ENCODE assay signal across 31 cellular contexts in genomic region chr11:8636127-8636526, GRCh38.
"Had no signal": no experiment of that assay in that cellular context is flagged by ENCODE, and none has a peak within 500 bp of the region (broad histone marks: within the 10 kb centered on the region; RNA-seq: fewer than 3 reads in every experiment).

No MANE protein-coding gene starts in this region.

- H3K27ac ChIP-seq: neural progenitor cell, ovary, parathyroid adenoma, psoas muscle, skin epidermis, spleen, suprapubic skin, testis, tibial artery, transverse colon, upper lobe of right lung, uterus had no signal

- DNase-seq: natural killer cell; occipital lobe; ovary; posterior cingulate gyrus; psoas muscle; right cardiac atrium; spleen; stimulated activated CD4-positive, alpha-beta T cell treated with anti-CD3 and anti-CD28 coated beads, Interleukin-12 subunit alpha, Interleukin-12 subunit beta, amount 100 ng/mL, for 4 hours; stimulated activated CD4-positive, alpha-beta T cell treated with anti-CD3 and anti-CD28 coated beads, Interleukin-1b, Interleukin-23, amount 100 ng/mL, for 48 hours; stimulated activated CD4-positive, alpha-beta T cell treated with anti-CD3 and anti-CD28 coated beads, Interleukin-4, amount 100 ng/mL, for 1 hour; stimulated activated CD4-positive, alpha-beta T cell treated with anti-CD3 and anti-CD28 coated beads, Interleukin-4, amount 100 ng/mL, for 4 hours; stimulated activated CD8-positive, alpha-beta memory T cell treated with anti-CD3 and anti-CD28 coated beads, Interleukin-4, amount 100 ng/mL, for 48 hours; stimulated activated naive CD4-positive, alpha-beta T cell; stimulated activated naive CD8-positive, alpha-beta T cell treated with anti-CD3 and anti-CD28 coated beads, Interleukin-15, amount 100 ng/mL, for 72 hours; stimulated activated naive CD8-positive, alpha-beta T cell treated with anti-CD3 and anti-CD28 coated beads, Interleukin-15, Interleukin-2, amounts not matched to agents 100 U/mL and 50 U/mL, for 24 hours; substantia nigra; testis; tibial artery; transverse colon; upper lobe of right lung; uterus had no signal

- H3K27me3 ChIP-seq: neural progenitor cell, ovary, spleen, suprapubic skin, testis, tibial artery, transverse colon, upper lobe of right lung, uterus had no signal

- H3K4me1 ChIP-seq: parathyroid adenoma, psoas muscle, spleen, suprapubic skin, testis, tibial artery, transverse colon, upper lobe of right lung, uterus had no signal

- H3K4me2 ChIP-seq: neural progenitor cell, smooth muscle cell had no signal

- H3K9ac ChIP-seq: neural progenitor cell, parathyroid adenoma had no signal

- H3K9me3 Mint-ChIP-seq: natural killer cell had no signal

- H3K27ac Mint-ChIP-seq: natural killer cell; nephron; neural progenitor cell; progenitor cell of endocrine pancreas; stimulated activated memory B cell treated with anti-CD40 and anti-IgM and Interleukin-4, amounts not matched to agents 10 μg/mL and 1 μg/mL and 100 μg/mL, for 72 hours; stimulated activated naive CD8-positive, alpha-beta T cell treated with anti-CD3 and anti-CD28 coated beads, Interleukin-15, amount 100 ng/mL, for 72 hours; type B pancreatic cell had no signal

- H3K27me3 Mint-ChIP-seq: progenitor cell of endocrine pancreas; stimulated activated memory B cell treated with anti-CD40 and anti-IgM and Interleukin-4, amounts not matched to agents 10 μg/mL and 1 μg/mL and 100 μg/mL, for 72 hours; stimulated activated naive CD8-positive, alpha-beta T cell treated with anti-CD3 and anti-CD28 coated beads, Interleukin-15, amount 100 ng/mL, for 72 hours; type B pancreatic cell had no signal

- H3K36me3 ChIP-seq: neural progenitor cell, ovary, uterus had no signal

- H3K4me3 ChIP-seq: neural progenitor cell, ovary, psoas muscle, skin epidermis, smooth muscle cell, spleen, suprapubic skin, testis, tibial artery, transverse colon, upper lobe of right lung, uterus had no signal

- H3K4me1 Mint-ChIP-seq: natural killer cell; stimulated activated memory B cell treated with anti-CD40 and anti-IgM and Interleukin-4, amounts not matched to agents 10 μg/mL and 1 μg/mL and 100 μg/mL, for 72 hours had no signal

- H2AFZ ChIP-seq: neural progenitor cell, parathyroid adenoma had no signal

- H3K9me3 ChIP-seq: ovary, psoas muscle, suprapubic skin, testis, transverse colon, upper lobe of right lung, uterus had no signal

- H3K79me2 ChIP-seq: parathyroid adenoma had no signal

- H3K4me3 Mint-ChIP-seq: natural killer cell; nephron; neural progenitor cell; stimulated activated memory B cell treated with anti-CD40 and anti-IgM and Interleukin-4, amounts not matched to agents 10 μg/mL and 1 μg/mL and 100 μg/mL, for 72 hours; stimulated activated naive CD8-positive, alpha-beta T cell treated with anti-CD3 and anti-CD28 coated beads, Interleukin-15, amount 100 ng/mL, for 72 hours; type B pancreatic cell had no signal

- ATAC-seq: natural killer cell; psoas muscle; right cardiac atrium; sciatic nerve; stimulated activated memory B cell treated with anti-CD40 and anti-IgM and Interleukin-4, amounts not matched to agents 10 μg/mL and 1 μg/mL and 100 μg/mL, for 72 hours; stimulated activated naive CD8-positive, alpha-beta T cell treated with anti-CD3 and anti-CD28 coated beads, Interleukin-15, amount 100 ng/mL, for 72 hours; stimulated activated naive CD8-positive, alpha-beta T cell treated with anti-CD3 and anti-CD28 coated beads, Interleukin-15, Interleukin-2, amounts not matched to agents 100 U/mL and 50 U/mL, for 24 hours; upper lobe of right lung had no signal
